ENCODE assay signal across 19 cellular contexts in the genomic region with DNA sequence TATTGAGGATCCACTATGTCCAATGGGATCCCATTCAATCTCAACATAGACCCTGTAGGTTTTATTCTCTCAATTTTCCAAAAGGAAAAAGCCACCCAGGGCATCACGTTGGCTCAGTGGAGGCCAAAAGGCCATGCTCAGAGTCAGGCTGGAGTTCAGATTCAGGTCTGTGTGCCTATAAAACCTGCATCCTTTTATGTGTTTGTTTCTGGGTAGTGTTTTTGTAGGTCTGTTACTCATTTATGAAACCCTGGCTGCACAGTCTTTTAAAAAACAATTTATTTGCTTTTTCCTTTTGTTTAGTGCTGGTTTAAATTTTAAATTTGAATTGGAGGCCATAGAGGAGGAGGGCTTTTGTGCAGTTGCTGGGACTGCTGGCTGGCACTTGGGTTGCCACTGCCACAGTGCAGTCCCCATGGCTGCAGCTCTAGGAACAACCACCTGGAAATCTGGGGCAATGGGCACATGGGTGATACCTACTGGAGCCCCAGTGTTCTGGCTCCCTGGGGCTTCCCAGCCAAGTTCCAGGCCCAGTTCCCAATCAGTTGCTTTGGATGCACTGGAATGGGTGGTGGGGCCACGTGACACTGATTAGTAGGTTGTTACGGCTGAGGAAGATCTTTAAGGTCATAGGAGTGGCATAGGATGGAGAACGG. TPM values are rescaled to one million over a fixed set of nuclear protein-coding genes. Genes with fewer than 3 reads are reported as not detected.
DNase-seq lines count a peak whose midpoint lies in the region; ATAC-seq and TF ChIP-seq lines count a peak whose summit lies in the region.
"Had no signal": no experiment of that assay in that cellular context is flagged by ENCODE, and none has a peak within 500 bp of the region (broad histone marks: within the 10 kb centered on the region; RNA-seq: fewer than 3 reads in every experiment).

No MANE protein-coding gene starts in this region.

- H3K36me3 Mint-ChIP-seq in WTC11, result no peaks in the 10 kb centered on the region
- no peaks in the 10 kb centered on the region for H3K36me3 Mint-ChIP-seq in stimulated activated memory B cell treated with anti-CD40 and anti-IgM and Interleukin-4, amounts not matched to agents 10 μg/mL and 1 μg/mL and 100 μg/mL, for 72 hours

- no peak overlapping the region for H3K4me3 ChIP-seq in BLaER1 treated with 17β-estradiol and CSF1 and Interleukin-3, amounts not matched to agents 10 nM and 100 nM
- no peak overlapping the region for H3K4me3 ChIP-seq in right lobe of liver
- H3K4me3 ChIP-seq: K562 had no signal

- H3K9me3 ChIP-seq in BLaER1 treated with 17β-estradiol and CSF1 and Interleukin-3, amounts not matched to agents 10 nM and 100 nM (replicated peaks in 1 of 11), result peaks cover 0 to 4% (median 0%) of the 10 kb centered on the region in 11 experiments; a peak in 1 of 22 replicates
- no peaks in the 10 kb centered on the region for H3K9me3 ChIP-seq in right lobe of liver

- no peak for TF ChIP-seq POLR2A in right lobe of liver (IDR thresholded peaks at IDR 0.05)

- no peak for ATAC-seq in WTC11
- peak in 3 of 4 donors; percentile 24 to 70 (median 31) for ATAC-seq in right lobe of liver
- ATAC-seq in stimulated activated memory B cell treated with anti-CD40 and anti-IgM and Interleukin-4, amounts not matched to agents 10 μg/mL and 1 μg/mL and 100 μg/mL, for 72 hours, result no peak
- no peak for ATAC-seq in HG03442 (IDR thresholded peaks at IDR 0.05; ENCODE audit: unreplicated experiment)
- ATAC-seq in HG03432 (IDR thresholded peaks at IDR 0.05; ENCODE audit: unreplicated experiment), result no peak
- ATAC-seq: K562, PC-3, SK-N-SH treated with all-trans-retinoic acid at 6 μM for 48 hours had no signal

- H3K4me2 ChIP-seq in BLaER1 treated with 17β-estradiol and CSF1 and Interleukin-3, amounts not matched to agents 10 nM and 100 nM, result peak overlapping the region; percentile 51 to 84 (median 71)

- H3K9ac ChIP-seq in BLaER1 treated with 17β-estradiol and CSF1 and Interleukin-3, amounts not matched to agents 10 nM and 100 nM, result no peak overlapping the region

- intact Hi-C loops in right lobe of liver (cut with DNase I), result loop anchor here in 1 of 2 donors (10.0 kb wide), 1 partner anchor 132 kb away; no protein-coding TSS in a partner anchor

- no peak overlapping the region for H3K4me3 Mint-ChIP-seq in WTC11
- no peak overlapping the region for H3K4me3 Mint-ChIP-seq in stimulated activated memory B cell treated with anti-CD40 and anti-IgM and Interleukin-4, amounts not matched to agents 10 μg/mL and 1 μg/mL and 100 μg/mL, for 72 hours
- H3K4me3 Mint-ChIP-seq: H9 had no signal

- no peaks in the 10 kb centered on the region for H4K20me1 ChIP-seq in BLaER1 treated with 17β-estradiol and CSF1 and Interleukin-3, amounts not matched to agents 10 nM and 100 nM

- TF ChIP-seq CTCF in WTC11 (IDR thresholded peaks at IDR 0.05), result no peak
- no peak for TF ChIP-seq CTCF in right lobe of liver (IDR thresholded peaks at IDR 0.05)

- no peaks in the 10 kb centered on the region for H3K9me3 Mint-ChIP-seq in WTC11
- H3K9me3 Mint-ChIP-seq in stimulated activated memory B cell treated with anti-CD40 and anti-IgM and Interleukin-4, amounts not matched to agents 10 μg/mL and 1 μg/mL and 100 μg/mL, for 72 hours, result no peaks in the 10 kb centered on the region
- H3K9me3 Mint-ChIP-seq: H9 had no signal

- H3K27me3 Mint-ChIP-seq in WTC11 (ENCODE audit: low read depth), result no peaks in the 10 kb centered on the region
- H3K27me3 Mint-ChIP-seq in stimulated activated memory B cell treated with anti-CD40 and anti-IgM and Interleukin-4, amounts not matched to agents 10 μg/mL and 1 μg/mL and 100 μg/mL, for 72 hours, result no peaks in the 10 kb centered on the region

- H3K27ac ChIP-seq in BLaER1 treated with 17β-estradiol and CSF1 and Interleukin-3, amounts not matched to agents 10 nM and 100 nM, result peak overlapping the region in 1 of 11 experiments; percentile 82; a peak in 1 of 22 replicates
- H3K27ac ChIP-seq in right lobe of liver, result peak overlapping the region; percentile 17 to 63 (median 52)

- H3K36me3 ChIP-seq in BLaER1 treated with 17β-estradiol and CSF1 and Interleukin-3, amounts not matched to agents 10 nM and 100 nM, result peaks cover 0 to 21% (median 0%) of the 10 kb centered on the region in 11 experiments; a peak in 2 of 22 replicates
- peaks cover 0 to 2% (median 0%) of the 10 kb centered on the region in 4 donors for H3K36me3 ChIP-seq in right lobe of liver

- H3K27me3 ChIP-seq in BLaER1 treated with 17β-estradiol and CSF1 and Interleukin-3, amounts not matched to agents 10 nM and 100 nM, result no peaks in the 10 kb centered on the region; a peak in 1 of 22 replicates
- H3K27me3 ChIP-seq in right lobe of liver, result no peaks in the 10 kb centered on the region

- POLR2A ChIA-PET in WTC11 (lab: Charles Lee), result no interaction called here

- 0 out of 2 replicates have a peak, but pooled peaks cover 7% of the 10 kb centered on the region for H3K4me1 Mint-ChIP-seq in WTC11
- peaks cover 38% of the 10 kb centered on the region for H3K4me1 Mint-ChIP-seq in stimulated activated memory B cell treated with anti-CD40 and anti-IgM and Interleukin-4, amounts not matched to agents 10 μg/mL and 1 μg/mL and 100 μg/mL, for 72 hours

- DNase-seq in WTC11 (ENCODE audit: low spot score) (no peak), right lobe of liver (no peak), NOMO-1 treated with DMSO at 0.1 percent for 48 hours (lab: John Stamatoyannopoulos, UW; ENCODE audit: unreplicated experiment) (no peak)
- DNase-seq: ACHN, DND-41, H9, NCI-H1105, NCI-H2081 treated with DMSO at 0.1 percent for 48 hours, NCI-H748 treated with DMSO at 0.1 percent for 48 hours, PC-3, RPMI8226, SHP77 treated with DMSO at 0.1 percent for 48 hours had no signal

- CTCF ChIA-PET in WTC11 (lab: Charles Lee), result interaction anchor here (1.0 to 2.1 kb wide), 3 partner anchors 17 to 218 kb away, joined by 3 to 4 read pairs (median 3); no protein-coding TSS in a partner anchor

- peaks cover 48 to 77% (median 60%) of the 10 kb centered on the region in 10 experiments for H3K4me1 ChIP-seq in BLaER1 treated with 17β-estradiol and CSF1 and Interleukin-3, amounts not matched to agents 10 nM and 100 nM
- peaks cover 0 to 33% (median 10%) of the 10 kb centered on the region in 4 donors for H3K4me1 ChIP-seq in right lobe of liver

- WGBS in right lobe of liver (ENCODE audit: insufficient coverage, low coverage, low lambda C conversion rate, missing lambda C conversion rate), result 31% methylated on average over 1 of the region's 4 CpGs

- H3K27ac Mint-ChIP-seq in WTC11, result no peak overlapping the region
- H3K27ac Mint-ChIP-seq in stimulated activated memory B cell treated with anti-CD40 and anti-IgM and Interleukin-4, amounts not matched to agents 10 μg/mL and 1 μg/mL and 100 μg/mL, for 72 hours, result peak overlapping the region; percentile 73
- H3K27ac Mint-ChIP-seq: H9 had no signal

TF ChIP-seq in WTC11, 78 proteins besides CTCF, POLR2A, EP300 and RAD21:
- TF ChIP-seq, protein P1, sequence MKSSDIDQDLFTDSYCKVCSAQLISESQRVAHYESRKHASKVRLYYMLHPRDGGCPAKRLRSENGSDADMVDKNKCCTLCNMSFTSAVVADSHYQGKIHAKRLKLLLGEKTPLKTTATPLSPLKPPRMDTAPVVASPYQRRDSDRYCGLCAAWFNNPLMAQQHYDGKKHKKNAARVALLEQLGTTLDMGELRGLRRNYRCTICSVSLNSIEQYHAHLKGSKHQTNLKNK (CRISPR knock-in tag; IDR thresholded peaks at IDR 0.05), result no peak
- TF ChIP-seq FOXK1 (CRISPR knock-in tag; IDR thresholded peaks at IDR 0.05) (no peak), RELA (CRISPR knock-in tag; IDR thresholded peaks at IDR 0.05; ENCODE audit: borderline replicate concordance) (no peak), GABPB1 (CRISPR knock-in tag; IDR thresholded peaks at IDR 0.05) (0 out of 2 replicates have a peak, but pooled peaks have one; percentile 15)
TF ChIP-seq in WTC11: peak in this region for 1.

RNA-seq across cellular contexts. Expression of a gene that starts 31.3 kb away (rescaled TPM):
- total RNA-seq in WTC11 (2021) (0.22 TPM in 1 of 3 replicates, not detected in the others), right lobe of liver (10 to 100 TPM in 4 of 6 experiments, 1 to 10 TPM in 2; 5.5 to 22.8 (median 12.3) TPM)
- total RNA-seq: G401, H9, K562 had no signal

Comparison
In these comparisons a context has a peak if more than half of its experiments do, and no peak if none do; other contexts are left out.
1. ATAC-seq: peak in right lobe of liver (3 of 4); none in WTC11 (single experiment), stimulated activated memory B cell treated with anti-CD40 and anti-IgM and Interleukin-4, amounts not matched to agents 10 μg/mL and 1 μg/mL and 100 μg/mL, for 72 hours (single experiment), HG03442 (single experiment) and HG03432 (single experiment).